21 cellular contexts compared by ENCODE assay signal in genomic region chr6:128275030-128275429, GRCh38.
DNase-seq lines count a peak whose midpoint lies in the region; ATAC-seq and TF ChIP-seq lines count a peak whose summit lies in the region.
"Had no signal": no experiment of that assay in that cellular context is flagged by ENCODE, and none has a peak within 500 bp of the region (broad histone marks: within the 10 kb centered on the region; RNA-seq: fewer than 3 reads in every experiment).

No MANE protein-coding gene starts in this region.

- CTCF ChIA-PET in CD4-positive, alpha-beta memory T cell (lab: Charles Lee; ENCODE audit: partially characterized antibody): interaction anchor here (0.6 kb wide), 1 partner anchor 128 kb away, joined by 3 read pairs; no protein-coding TSS in a partner anchor

- no peak for ATAC-seq in HG03460 (IDR thresholded peaks at IDR 0.05; ENCODE audit: unreplicated experiment)
- ATAC-seq: HCT116, mucosa of descending colon, T-helper 17 cell had no signal

- no peaks in the 10 kb centered on the region for H3K9me3 Mint-ChIP-seq in HFFc6
- H3K9me3 Mint-ChIP-seq in CD4-positive, alpha-beta memory T cell: no peaks in the 10 kb centered on the region

- H3K27me3 ChIP-seq in ACC112 (ENCODE audit: insufficient read depth, low read length): no peaks in the 10 kb centered on the region
- H3K27me3 ChIP-seq in CD4-positive, alpha-beta memory T cell (ENCODE audit: insufficient read depth, low read length): no peaks in the 10 kb centered on the region
- H3K27me3 ChIP-seq: dorsolateral prefrontal cortex had no signal

- TF ChIP-seq CTCF in HFFc6 (IDR thresholded peaks at IDR 0.05): no peak
- no peak for TF ChIP-seq CTCF in astrocyte of the spinal cord (IDR thresholded peaks at IDR 0.05; ENCODE audit: low read depth, low read length)

- in situ Hi-C loops in astrocyte of the spinal cord (cut with HindIII; ENCODE audit: low sequenced_read_pairs): no loop called here

- H3K4me1 ChIP-seq in ACC112 (ENCODE audit: control insufficient read depth, insufficient read depth, low read length, unreplicated experiment): peaks cover 39% of the 10 kb centered on the region
- no peaks in the 10 kb centered on the region for H3K4me1 ChIP-seq in CD4-positive, alpha-beta memory T cell (ENCODE audit: insufficient read depth, low read length)
- H3K4me1 ChIP-seq: parathyroid adenoma had no signal

- intact Hi-C loops in CD4-positive, alpha-beta memory T cell (cut with micrococcal nuclease): no loop called here

- H3K4me3 ChIP-seq in ACC112 (ENCODE audit: low read depth, low read length) (peak overlapping the region; percentile 56; the same call in 1 of the 2 replicates), astrocyte of the spinal cord (ENCODE audit: low read depth, low read length) (no peak overlapping the region)
- no peak overlapping the region for H3K4me3 ChIP-seq in CD4-positive, alpha-beta memory T cell (ENCODE audit: low read length in 2 of 2)
- H3K4me3 ChIP-seq: dorsolateral prefrontal cortex, mucosa of descending colon had no signal

- H3K36me3 ChIP-seq in ACC112 (ENCODE audit: insufficient read depth, low read length): no peaks in the 10 kb centered on the region
- H3K36me3 ChIP-seq in CD4-positive, alpha-beta memory T cell (ENCODE audit: insufficient read depth, low read length): no peaks in the 10 kb centered on the region

- peak overlapping the region; percentile 3 for H2AFZ ChIP-seq in ACC112 (ENCODE audit: low read length, unreplicated experiment)
- H2AFZ ChIP-seq: parathyroid adenoma had no signal

- peak overlapping the region; percentile 83 for H3K27ac Mint-ChIP-seq in HFFc6
- H3K27ac Mint-ChIP-seq in CD4-positive, alpha-beta memory T cell: no peak overlapping the region
- H3K27ac Mint-ChIP-seq: B cell, T-helper 17 cell had no signal

- H3K79me2 ChIP-seq in ACC112 (ENCODE audit: control insufficient read depth, insufficient read depth, low read length, unreplicated experiment): no peaks in the 10 kb centered on the region
- H3K79me2 ChIP-seq: parathyroid adenoma had no signal

- peak; percentile 39 for DNase-seq in HFFc6
- DNase-seq in astrocyte of the spinal cord (ENCODE audit: low read depth, low spot score): peak; percentile 48
- peak; percentile 86 for DNase-seq in iris pigment epithelial cell (ENCODE audit: low read depth)
- no peak for DNase-seq in DMS 273 treated with DMSO at 0.1 percent for 48 hours (lab: John Stamatoyannopoulos, UW)
- no peak for DNase-seq in putamen (ENCODE audit: low spot score)
- DNase-seq in CD4-positive, alpha-beta memory T cell: no peak
- DNase-seq: anterior cingulate cortex; DMS153; dorsolateral prefrontal cortex; islet precursor cell; mucosa of descending colon; NCI-H1694; NCI-H526; stimulated activated CD4-positive, alpha-beta T cell treated with anti-CD3 and anti-CD28 coated beads, Interleukin-15, amount 100 ng/mL, for 24 hours; T-helper 17 cell had no signal

- H3K4me1 Mint-ChIP-seq in HFFc6 (ENCODE audit: low read depth): peaks cover 66% of the 10 kb centered on the region
- peaks cover 0 to 2% (median 0%) of the 10 kb centered on the region in 4 donors for H3K4me1 Mint-ChIP-seq in CD4-positive, alpha-beta memory T cell
- H3K4me1 Mint-ChIP-seq: B cell, T-helper 17 cell had no signal

- POLR2A ChIA-PET in CD4-positive, alpha-beta memory T cell (lab: Charles Lee; ENCODE audit: partially characterized antibody): no interaction called here

- H3K36me3 Mint-ChIP-seq in HFFc6 (ENCODE audit: low read depth): peaks cover 10% of the 10 kb centered on the region
- H3K36me3 Mint-ChIP-seq in CD4-positive, alpha-beta memory T cell: no peaks in the 10 kb centered on the region

- peak overlapping the region; percentile 61 for H3K4me3 Mint-ChIP-seq in HFFc6
- no peak overlapping the region for H3K4me3 Mint-ChIP-seq in CD4-positive, alpha-beta memory T cell
- H3K4me3 Mint-ChIP-seq: B cell, T-helper 17 cell had no signal

- no peaks in the 10 kb centered on the region for H3K9me3 ChIP-seq in CD4-positive, alpha-beta memory T cell (ENCODE audit: control insufficient read depth in 1 of 2, low read length in 2 of 2)
- H3K9me3 ChIP-seq: mucosa of descending colon had no signal

- H3K27ac ChIP-seq in ACC112 (ENCODE audit: low read depth, low read length): peak overlapping the region; percentile 80
- H3K27ac ChIP-seq in CD4-positive, alpha-beta memory T cell (ENCODE audit: low read depth, low read length): no peak overlapping the region
- H3K27ac ChIP-seq: HL-60, parathyroid adenoma had no signal

- no peaks in the 10 kb centered on the region; the same call in 1 of the 2 replicates for H3K27me3 Mint-ChIP-seq in HFFc6 (ENCODE audit: insufficient read depth)
- no peaks in the 10 kb centered on the region for H3K27me3 Mint-ChIP-seq in CD4-positive, alpha-beta memory T cell
- H3K27me3 Mint-ChIP-seq: B cell, T-helper 17 cell had no signal

Comparison
In these comparisons a context has a peak if more than half of its experiments do, and no peak if none do; other contexts are left out.
1. DNase-seq: peak in HFFc6 (single experiment), astrocyte of the spinal cord (single experiment) and iris pigment epithelial cell (single experiment); none in DMS 273 treated with DMSO at 0.1 percent for 48 hours (single experiment), putamen (single experiment) and CD4-positive, alpha-beta memory T cell (0 of 5).